In genomic region chr15:25679492-25679891, GRCh38 we compare ENCODE assay signal across 30 cellular contexts.
"Had no signal": no experiment of that assay in that cellular context is flagged by ENCODE, and none has a peak within 500 bp of the region (broad histone marks: within the 10 kb centered on the region; RNA-seq: fewer than 3 reads in every experiment).

No MANE protein-coding gene starts in this region.

- H3K27ac ChIP-seq: epithelial cell of prostate, heart right ventricle, lower lobe of right lung, neutrophil, parathyroid adenoma, right atrium auricular region, stomach, thyroid gland, uterus had no signal

- H3K4me3 ChIP-seq: heart right ventricle, lower lobe of right lung, right atrium auricular region, stomach, thyroid gland, uterus had no signal

- H3K4me1 ChIP-seq: lower lobe of right lung, parathyroid adenoma, thyroid gland had no signal

- FAIRE-seq: colon had no signal

- H3K79me2 ChIP-seq: parathyroid adenoma had no signal

- H3K4me3 Mint-ChIP-seq: dendritic cell treated with granulocyte-macrophage colony-stimulating factor and Interleukin-4, amounts not matched to agents 40 ng/mL and 50 ng/mL, for 4 days; endodermal cell; immature natural killer cell; natural killer cell; stimulated activated effector memory CD8-positive, alpha-beta T cell treated with anti-CD3 and anti-CD28 coated beads, Interleukin-12 subunit alpha, Interleukin-12 subunit beta, amount 100 ng/mL, for 72 hours; type B pancreatic cell had no signal

- H3K9me3 Mint-ChIP-seq: immature natural killer cell, natural killer cell, type B pancreatic cell had no signal

- H3K9ac ChIP-seq: parathyroid adenoma had no signal

- H3K27ac Mint-ChIP-seq: dendritic cell treated with granulocyte-macrophage colony-stimulating factor and Interleukin-4, amounts not matched to agents 40 ng/mL and 50 ng/mL, for 4 days; endodermal cell; stimulated activated effector memory CD8-positive, alpha-beta T cell treated with anti-CD3 and anti-CD28 coated beads, Interleukin-12 subunit alpha, Interleukin-12 subunit beta, amount 100 ng/mL, for 72 hours; type B pancreatic cell had no signal

- H3K36me3 Mint-ChIP-seq: type B pancreatic cell had no signal

- DNase-seq: cerebellar nuclear complex; effector CD8-positive, alpha-beta T cell; endodermal cell; foreskin melanocyte; glutamatergic neuron; heart right ventricle; hippocampal formation; immature natural killer cell; islet precursor cell; kidney glomerular epithelial cell; left colon; left ventricle myocardium superior; lower lobe of right lung; natural killer cell; stimulated activated CD4-positive, alpha-beta T cell treated with anti-CD3 and anti-CD28 coated beads, Interleukin-2, amount 100 ng/mL, for 24 hours; stimulated activated CD4-positive, alpha-beta T cell treated with anti-CD3 and anti-CD28 coated beads, Interleukin-4, amount 100 ng/mL, for 24 hours; stimulated activated naive CD4-positive, alpha-beta T cell treated with Interleukin-2 at 50 U/mL for 16 hours; stomach; thyroid gland; uterus had no signal

- H3K4me1 Mint-ChIP-seq: immature natural killer cell; stimulated activated effector memory CD8-positive, alpha-beta T cell treated with anti-CD3 and anti-CD28 coated beads, Interleukin-12 subunit alpha, Interleukin-12 subunit beta, amount 100 ng/mL, for 72 hours had no signal

- H3K27me3 ChIP-seq: heart right ventricle, neutrophil, right atrium auricular region, stomach, thyroid gland, uterus had no signal

- H3K27me3 Mint-ChIP-seq: dendritic cell treated with granulocyte-macrophage colony-stimulating factor and Interleukin-4, amounts not matched to agents 40 ng/mL and 50 ng/mL, for 4 days had no signal

- H2AFZ ChIP-seq: parathyroid adenoma had no signal

- H3K9me3 ChIP-seq: lower lobe of right lung, neutrophil, right atrium auricular region, thyroid gland, uterus had no signal

- H3K36me3 ChIP-seq: neutrophil, right atrium auricular region, thyroid gland, uterus had no signal

- ATAC-seq: esophagus mucosa; heart right ventricle; left colon; left ventricle myocardium superior; lower lobe of right lung; natural killer cell; sciatic nerve; stimulated activated effector memory CD8-positive, alpha-beta T cell treated with anti-CD3 and anti-CD28 coated beads, Interleukin-12 subunit alpha, Interleukin-12 subunit beta, amount 100 ng/mL, for 72 hours had no signal
